1 cellular context compared by ENCODE assay signal in the genomic region with DNA sequence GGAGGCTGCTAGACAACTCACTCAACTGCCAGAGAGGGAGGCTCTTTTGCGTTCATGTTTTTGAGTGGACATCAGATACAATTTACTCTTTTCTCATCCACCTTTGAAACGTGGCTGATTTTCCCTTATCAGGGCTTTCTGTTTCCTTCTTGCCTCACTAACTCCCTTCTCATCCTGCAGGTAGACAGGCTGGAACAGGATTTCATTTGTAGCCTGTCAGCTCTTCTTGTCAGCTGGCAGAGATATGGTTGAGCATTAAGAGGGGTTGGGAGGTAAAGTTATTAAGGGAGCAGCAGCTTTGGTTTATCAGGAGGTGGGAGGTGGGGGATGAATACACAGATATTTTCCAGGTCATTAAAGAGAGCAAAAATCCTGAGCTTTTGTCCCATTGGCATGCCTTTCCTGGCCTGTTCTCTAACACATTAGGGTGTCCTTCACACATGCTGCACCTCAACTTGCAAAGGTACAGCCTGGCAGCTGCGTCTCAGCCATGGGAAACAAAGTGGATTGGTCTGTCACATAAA.
TF ChIP-seq lines count a peak whose summit lies in the region.

No MANE protein-coding gene starts in this region.

TF ChIP-seq in GM23338, 12 proteins besides CTCF, POLR2A, EP300 and RAD21 (continued from another document):
- TF ChIP-seq, protein P1, sequence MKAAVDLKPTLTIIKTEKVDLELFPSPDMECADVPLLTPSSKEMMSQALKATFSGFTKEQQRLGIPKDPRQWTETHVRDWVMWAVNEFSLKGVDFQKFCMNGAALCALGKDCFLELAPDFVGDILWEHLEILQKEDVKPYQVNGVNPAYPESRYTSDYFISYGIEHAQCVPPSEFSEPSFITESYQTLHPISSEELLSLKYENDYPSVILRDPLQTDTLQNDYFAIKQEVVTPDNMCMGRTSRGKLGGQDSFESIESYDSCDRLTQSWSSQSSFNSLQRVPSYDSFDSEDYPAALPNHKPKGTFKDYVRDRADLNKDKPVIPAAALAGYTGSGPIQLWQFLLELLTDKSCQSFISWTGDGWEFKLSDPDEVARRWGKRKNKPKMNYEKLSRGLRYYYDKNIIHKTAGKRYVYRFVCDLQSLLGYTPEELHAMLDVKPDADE (IDR thresholded peaks at IDR 0.05), result no peak
- TF ChIP-seq, protein P2, sequence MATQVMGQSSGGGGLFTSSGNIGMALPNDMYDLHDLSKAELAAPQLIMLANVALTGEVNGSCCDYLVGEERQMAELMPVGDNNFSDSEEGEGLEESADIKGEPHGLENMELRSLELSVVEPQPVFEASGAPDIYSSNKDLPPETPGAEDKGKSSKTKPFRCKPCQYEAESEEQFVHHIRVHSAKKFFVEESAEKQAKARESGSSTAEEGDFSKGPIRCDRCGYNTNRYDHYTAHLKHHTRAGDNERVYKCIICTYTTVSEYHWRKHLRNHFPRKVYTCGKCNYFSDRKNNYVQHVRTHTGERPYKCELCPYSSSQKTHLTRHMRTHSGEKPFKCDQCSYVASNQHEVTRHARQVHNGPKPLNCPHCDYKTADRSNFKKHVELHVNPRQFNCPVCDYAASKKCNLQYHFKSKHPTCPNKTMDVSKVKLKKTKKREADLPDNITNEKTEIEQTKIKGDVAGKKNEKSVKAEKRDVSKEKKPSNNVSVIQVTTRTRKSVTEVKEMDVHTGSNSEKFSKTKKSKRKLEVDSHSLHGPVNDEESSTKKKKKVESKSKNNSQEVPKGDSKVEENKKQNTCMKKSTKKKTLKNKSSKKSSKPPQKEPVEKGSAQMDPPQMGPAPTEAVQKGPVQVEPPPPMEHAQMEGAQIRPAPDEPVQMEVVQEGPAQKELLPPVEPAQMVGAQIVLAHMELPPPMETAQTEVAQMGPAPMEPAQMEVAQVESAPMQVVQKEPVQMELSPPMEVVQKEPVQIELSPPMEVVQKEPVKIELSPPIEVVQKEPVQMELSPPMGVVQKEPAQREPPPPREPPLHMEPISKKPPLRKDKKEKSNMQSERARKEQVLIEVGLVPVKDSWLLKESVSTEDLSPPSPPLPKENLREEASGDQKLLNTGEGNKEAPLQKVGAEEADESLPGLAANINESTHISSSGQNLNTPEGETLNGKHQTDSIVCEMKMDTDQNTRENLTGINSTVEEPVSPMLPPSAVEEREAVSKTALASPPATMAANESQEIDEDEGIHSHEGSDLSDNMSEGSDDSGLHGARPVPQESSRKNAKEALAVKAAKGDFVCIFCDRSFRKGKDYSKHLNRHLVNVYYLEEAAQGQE (IDR thresholded peaks at IDR 0.05; ENCODE audit: unreplicated experiment), result no peak
- TF ChIP-seq NANOG (IDR thresholded peaks at IDR 0.05; ENCODE audit: borderline replicate concordance), result no peak
